17 cellular contexts compared by ENCODE assay signal in genomic region chr19:33746159-33746558, GRCh38. TPM values are rescaled to one million over a fixed set of nuclear protein-coding genes. Genes with fewer than 3 reads are reported as not detected.
DNase-seq lines count a peak whose midpoint lies in the region; TF ChIP-seq lines count a peak whose summit lies in the region.
"Had no signal": no experiment of that assay in that cellular context is flagged by ENCODE, and none has a peak within 500 bp of the region (broad histone marks: within the 10 kb centered on the region; RNA-seq: fewer than 3 reads in every experiment).

No MANE protein-coding gene starts in this region.

- H3K4me1 Mint-ChIP-seq in brain, result peaks cover 15% of the 10 kb centered on the region
- peaks cover 56% of the 10 kb centered on the region for H3K4me1 Mint-ChIP-seq in glutamatergic neuron (ENCODE audit: low read depth, unreplicated experiment)
- H3K4me1 Mint-ChIP-seq: B cell had no signal

- TF ChIP-seq CTCF in brain (conservative IDR thresholded peaks at IDR 0.05) (no peak), glutamatergic neuron (IDR thresholded peaks at IDR 0.05; ENCODE audit: partially characterized antibody, unreplicated experiment) (no peak), osteoblast (IDR thresholded peaks at IDR 0.05; ENCODE audit: extremely low read depth, low read depth, low read length) (no peak)

- H3K4me2 ChIP-seq in osteoblast (ENCODE audit: insufficient read depth, low read length), result no peak overlapping the region
- H3K4me2 ChIP-seq: BLaER1 treated with 17β-estradiol and CSF1 and Interleukin-3, amounts not matched to agents 10 nM and 100 nM had no signal

- H3K27ac ChIP-seq in osteoblast (ENCODE audit: low read depth, low read length), result no peak overlapping the region
- H3K27ac ChIP-seq: BLaER1 treated with 17β-estradiol and CSF1 and Interleukin-3, amounts not matched to agents 10 nM and 100 nM; C4-2B had no signal

- H3K27me3 Mint-ChIP-seq in brain, result peaks cover 32% of the 10 kb centered on the region
- H3K27me3 Mint-ChIP-seq in glutamatergic neuron (ENCODE audit: unreplicated experiment), result peaks cover 4% of the 10 kb centered on the region

- no peaks in the 10 kb centered on the region for H3K9me3 Mint-ChIP-seq in brain
- peaks cover 14% of the 10 kb centered on the region for H3K9me3 Mint-ChIP-seq in glutamatergic neuron (ENCODE audit: unreplicated experiment)
- H3K9me3 Mint-ChIP-seq: CD8-positive, alpha-beta T cell had no signal

- H3K36me3 Mint-ChIP-seq in brain (no peaks in the 10 kb centered on the region), glutamatergic neuron (ENCODE audit: unreplicated experiment) (no peaks in the 10 kb centered on the region)
- H3K36me3 Mint-ChIP-seq: CD8-positive, alpha-beta T cell had no signal

- no peaks in the 10 kb centered on the region for H3K9me3 ChIP-seq in osteoblast (ENCODE audit: low read depth, low read length)
- H3K9me3 ChIP-seq: BLaER1 treated with 17β-estradiol and CSF1 and Interleukin-3, amounts not matched to agents 10 nM and 100 nM; Caco-2 had no signal

- H2AFZ ChIP-seq in osteoblast (ENCODE audit: low read length), result no peak overlapping the region

- H3K27ac Mint-ChIP-seq in brain (peak overlapping the region in 3 of 5 experiments; percentile 8 to 74 (median 17)), glutamatergic neuron (ENCODE audit: unreplicated experiment) (peak overlapping the region; percentile 10)
- H3K27ac Mint-ChIP-seq: B cell; CD4-positive, alpha-beta T cell; CD8-positive, alpha-beta T cell had no signal

- no peak overlapping the region for H3K4me3 ChIP-seq in osteoblast (ENCODE audit: insufficient read depth, low read length)
- H3K4me3 ChIP-seq: BLaER1 treated with 17β-estradiol and CSF1 and Interleukin-3, amounts not matched to agents 10 nM and 100 nM; GM12878 had no signal

- in situ Hi-C loops in G401 (cut with HindIII; ENCODE audit: low sequenced_read_pairs), result no loop called here

- H3K27me3 ChIP-seq in osteoblast (ENCODE audit: insufficient read depth, low read length), result no peaks in the 10 kb centered on the region

- H3K4me1 ChIP-seq in osteoblast (ENCODE audit: insufficient read depth, low read length), result no peaks in the 10 kb centered on the region
- H3K4me1 ChIP-seq: BLaER1 treated with 17β-estradiol and CSF1 and Interleukin-3, amounts not matched to agents 10 nM and 100 nM; Caco-2 had no signal

- H3K79me2 ChIP-seq in osteoblast (ENCODE audit: insufficient read depth, low read length), result no peaks in the 10 kb centered on the region

- DNase-seq in glutamatergic neuron (no peak), osteoblast (ENCODE audit: insufficient read length, low spot score, missing footprints) (peak; percentile 25), MV-4-11 (lab: John Stamatoyannopoulos, UW) (no peak), G401 (ENCODE audit: low spot score) (no peak), NCI-H69 (lab: John Stamatoyannopoulos, UW) (no peak)
- DNase-seq: 8988T; AML-193; Caco-2; Calu3; CD4-positive, alpha-beta T cell; CD8-positive, alpha-beta T cell; GDM1 had no signal

- peak overlapping the region in 1 of 5 experiments; percentile 43 for H3K4me3 Mint-ChIP-seq in brain
- no peak overlapping the region for H3K4me3 Mint-ChIP-seq in glutamatergic neuron (ENCODE audit: unreplicated experiment)
- H3K4me3 Mint-ChIP-seq: B cell; CD4-positive, alpha-beta T cell; CD8-positive, alpha-beta T cell had no signal

- no peaks in the 10 kb centered on the region for H4K20me1 ChIP-seq in osteoblast (ENCODE audit: insufficient read depth, low read length)

- no peaks in the 10 kb centered on the region for H3K36me3 ChIP-seq in osteoblast (ENCODE audit: insufficient read depth, low read length)
- H3K36me3 ChIP-seq: BLaER1 treated with 17β-estradiol and CSF1 and Interleukin-3, amounts not matched to agents 10 nM and 100 nM had no signal

RNA-seq across cellular contexts. Expression of gene KCTD15, which starts 50.5 kb away (rescaled TPM):
- polyA plus RNA-seq in brain (ENCODE audit: insufficient read depth, low read depth, low replicate concordance), result 13.7 TPM
- total RNA-seq in glutamatergic neuron (ENCODE audit: unreplicated experiment), result 53.4 TPM
- 39.5 and 55.7 TPM in 2 replicates for total RNA-seq in osteoblast
- 61.4 and 98.4 TPM in 2 replicates for total RNA-seq in G401 (2014; rRNA removed; shearing (Covaris generic))
- total RNA-seq: GM12878 had no signal
- polyA plus RNA-seq: GM12878 had no signal
